Comparison of ENCODE assay signal across 8 cellular contexts in genomic region chr11:14358729-14359439, GRCh38. TPM values are rescaled to one million over a fixed set of nuclear protein-coding genes. Genes with fewer than 3 reads are reported as not detected.
A peak's percentile ranks its signal among the peaks of the same experiment; 100 is the strongest.
DNase-seq lines count a peak whose midpoint lies in the region; ATAC-seq and TF ChIP-seq lines count a peak whose summit lies in the region.

Gene RRAS2 (minus strand): TSS chr11:14359183. CDS start chr11:14358870, 313 bp downstream.

- peak within 1 kb of the TSS; percentile 100 for H3K4me3 ChIP-seq in HUES6 (ENCODE audit: low read depth, low read length)
- peak within 1 kb of the TSS; percentile 69 for H3K4me3 ChIP-seq in SU-DHL-6 (ENCODE audit: insufficient read depth, low read length, poor library complexity, severe bottlenecking)

- peak within 1 kb of the TSS; percentile 95 for H3K9ac ChIP-seq in HUES6 (ENCODE audit: low read length)
- peak within 1 kb of the TSS; percentile 89 for H3K9ac ChIP-seq in SU-DHL-6 (ENCODE audit: low read length)

- peaks cover 35% of the 10 kb centered on the region for H3K4me1 Mint-ChIP-seq in activated naive CD8-positive, alpha-beta T cell (ENCODE audit: low read depth)
- peaks cover 20% of the 10 kb centered on the region for H3K4me1 Mint-ChIP-seq in type B pancreatic cell (ENCODE audit: unreplicated experiment)

- H3K27ac ChIP-seq in HUES6 (ENCODE audit: low read depth, low read length) = peak within 1 kb of the TSS; percentile 92
- H3K27ac ChIP-seq in SU-DHL-6 (ENCODE audit: low read depth, low read length) = peak within 1 kb of the TSS; percentile 88

- intact Hi-C loops in Right ventricle myocardium superior (cut with DNase I) (no loop called here), posterior vena cava (cut with DNase I) (loop anchor here in 1 of 2 donors (10.0 kb wide), 1 partner anchor 96 kb away; no protein-coding TSS in a partner anchor)

- peak within 1 kb of the TSS; percentile 95 for H3K27ac Mint-ChIP-seq in activated naive CD8-positive, alpha-beta T cell
- H3K27ac Mint-ChIP-seq in type B pancreatic cell = peak within 1 kb of the TSS; percentile 96

- peaks cover 3% of the 10 kb centered on the region for H3K36me3 Mint-ChIP-seq in activated naive CD8-positive, alpha-beta T cell
- no peaks in the 10 kb centered on the region for H3K36me3 Mint-ChIP-seq in type B pancreatic cell

- H3K9me3 ChIP-seq in HUES6 (ENCODE audit: control insufficient read depth, insufficient read depth, low read depth, low read length) = no peaks in the 10 kb centered on the region
- no peaks in the 10 kb centered on the region for H3K9me3 ChIP-seq in SU-DHL-6 (ENCODE audit: insufficient read depth, low read length)

- ATAC-seq in GM21360 (IDR thresholded peaks at IDR 0.05; ENCODE audit: unreplicated experiment) (peak; percentile 82), Right ventricle myocardium superior (ENCODE audit: poor library complexity) (peak; percentile 92)

- DNase-seq in DMS114 treated with DMSO at 0.1 percent for 48 hours (lab: John Stamatoyannopoulos, UW; ENCODE audit: unreplicated experiment) (peak; percentile 17), Right ventricle myocardium superior (peak; percentile 88), posterior vena cava (ENCODE audit: low spot score) (peak; percentile 89), type B pancreatic cell (ENCODE audit: extremely low spot score, unreplicated experiment) (peak; percentile 85)

- no peaks in the 10 kb centered on the region for H3K9me3 Mint-ChIP-seq in activated naive CD8-positive, alpha-beta T cell (ENCODE audit: low read depth)
- H3K9me3 Mint-ChIP-seq in type B pancreatic cell = no peaks in the 10 kb centered on the region

- H3K4me3 Mint-ChIP-seq in activated naive CD8-positive, alpha-beta T cell = peak within 1 kb of the TSS; percentile 99
- peak within 1 kb of the TSS; percentile 97 for H3K4me3 Mint-ChIP-seq in type B pancreatic cell

- peaks cover 49% of the 10 kb centered on the region for H3K79me2 ChIP-seq in SU-DHL-6 (ENCODE audit: insufficient read depth, low read length)

- H3K4me2 ChIP-seq in SU-DHL-6 (ENCODE audit: low read depth, low read length, poor library complexity, severe bottlenecking) = peak within 1 kb of the TSS; percentile 63

- peak within 1 kb of the TSS; percentile 47 for H2AFZ ChIP-seq in SU-DHL-6 (ENCODE audit: low read depth, low read length, severe bottlenecking)

- peaks cover 21% of the 10 kb centered on the region for H3K4me1 ChIP-seq in HUES6 (ENCODE audit: control insufficient read depth, insufficient read depth, low read length)

- peaks cover 4% of the 10 kb centered on the region; the same call in 1 of the 2 replicates for H4K20me1 ChIP-seq in SU-DHL-6 (ENCODE audit: low read depth, low read length)

- no peaks in the 10 kb centered on the region for H3K9me2 ChIP-seq in SU-DHL-6 (replicated peaks; ENCODE audit: insufficient read depth, low read length)

- peaks cover 41% of the 10 kb centered on the region for H3F3A ChIP-seq in SU-DHL-6 (ENCODE audit: insufficient read depth)

- H3K36me3 ChIP-seq in HUES6 (ENCODE audit: control insufficient read depth, insufficient read depth, low read length) (peaks cover 7% of the 10 kb centered on the region), SU-DHL-6 (ENCODE audit: low read length) (no peaks in the 10 kb centered on the region)

- no peaks in the 10 kb centered on the region for H3K27me3 Mint-ChIP-seq in activated naive CD8-positive, alpha-beta T cell
- H3K27me3 Mint-ChIP-seq in type B pancreatic cell = peaks cover 12% of the 10 kb centered on the region

- no peak for TF ChIP-seq CTCF in SU-DHL-6 (IDR thresholded peaks at IDR 0.05; ENCODE audit: insufficient read depth, low read length, poor library complexity, severe bottlenecking)
- TF ChIP-seq CTCF in type B pancreatic cell (conservative IDR thresholded peaks at IDR 0.05) = no peak

- no peaks in the 10 kb centered on the region for H3K27me3 ChIP-seq in HUES6 (ENCODE audit: control insufficient read depth, insufficient read depth, low read length)
- H3K27me3 ChIP-seq in SU-DHL-6 (ENCODE audit: low read length) = no peaks in the 10 kb centered on the region

RNA-seq across cellular contexts. Expression of gene RRAS2, which starts in this region (rescaled TPM):
- total RNA-seq in Right ventricle myocardium superior = 26.5 TPM
- 10 to 100 TPM; 15.8 to 31.3 TPM for total RNA-seq in posterior vena cava
- total RNA-seq in type B pancreatic cell (ENCODE audit: low replicate concordance) = 36.0 and 41.2 TPM in 2 replicates

Comparison
In these comparisons a context has a peak if more than half of its experiments do, and no peak if none do; other contexts are left out.
1. Peak in every context shown above with its lines: DNase-seq, ATAC-seq, H3K4me3 ChIP-seq and H3K27ac ChIP-seq.
2. DNase-seq: peak in every context shown above with its lines; median percentile 89 in posterior vena cava; 88 in Right ventricle myocardium superior; 85 in type B pancreatic cell; 17 in DMS114 treated with DMSO at 0.1 percent for 48 hours.